In genomic region chr2:25664531-25665307, GRCh38 we compare ENCODE assay signal across 8 cellular contexts. TPM values are rescaled to one million over a fixed set of nuclear protein-coding genes. Genes with fewer than 3 reads are reported as not detected.
DNase-seq lines count a peak whose midpoint lies in the region; ATAC-seq and TF ChIP-seq lines count a peak whose summit lies in the region.

No MANE protein-coding gene starts in this region.

- H3K9me2 ChIP-seq in Loucy (replicated peaks; ENCODE audit: low read depth, low read length) = no peaks in the 10 kb centered on the region

- no peaks in the 10 kb centered on the region for H3F3A ChIP-seq in Loucy (ENCODE audit: low read depth)

- peak; percentile 5 to 8 for DNase-seq in activated CD4-positive, alpha-beta T cell treated with anti-CD3 and anti-CD28 coated beads for 4 hours
- DNase-seq in activated CD4-positive, alpha-beta T cell treated with anti-CD3 and anti-CD28 coated beads, Interleukin-2, amount 50 U/mL, for 4 hours = no peak
- peak; percentile 50 for DNase-seq in Right ventricle myocardium superior
- peak; percentile 82 for DNase-seq in posterior vena cava (ENCODE audit: low spot score)
- DNase-seq in NK-92 (lab: John Stamatoyannopoulos, UW; ENCODE audit: unreplicated experiment) = no peak

- peaks cover 5% of the 10 kb centered on the region for H3K4me1 ChIP-seq in Loucy (ENCODE audit: insufficient read depth, low read length, poor library complexity, severe bottlenecking)

- peak; percentile 40 for ATAC-seq in activated T-helper 17 cell treated with anti-CD3 and anti-CD28 coated beads, Interleukin-2, amount 50 U/mL, for 72 hours (replicated peaks)
- ATAC-seq in Right ventricle myocardium superior (ENCODE audit: poor library complexity) = peak; percentile 57
- ATAC-seq in HG03521 (IDR thresholded peaks at IDR 0.05; ENCODE audit: unreplicated experiment) = no peak

- H3K9me3 ChIP-seq in Loucy (ENCODE audit: insufficient read depth, low read depth, low read length) = no peaks in the 10 kb centered on the region

- intact Hi-C loops in Right ventricle myocardium superior (cut with DNase I) = loop anchor here (10.0 kb wide), 1 partner anchor 50 kb away; no protein-coding TSS in a partner anchor
- intact Hi-C loops in posterior vena cava (cut with DNase I) = loop anchor here in 1 of 2 donors (5.0 kb wide), 1 partner anchor 57 kb away; no protein-coding TSS in a partner anchor

- peak; percentile 77 for TF ChIP-seq CTCF in Loucy (conservative IDR thresholded peaks at IDR 0.05; ENCODE audit: low read length)

- H3K4me1 Mint-ChIP-seq in activated T-helper 17 cell treated with anti-CD3 and anti-CD28 coated beads, Interleukin-2, amount 50 U/mL, for 72 hours = no peaks in the 10 kb centered on the region

- H3K36me3 ChIP-seq in Loucy (ENCODE audit: insufficient read depth, low read length) = no peaks in the 10 kb centered on the region

- no peak overlapping the region for H3K27ac Mint-ChIP-seq in activated T-helper 17 cell treated with anti-CD3 and anti-CD28 coated beads, Interleukin-2, amount 50 U/mL, for 72 hours

- H4K20me1 ChIP-seq in Loucy (ENCODE audit: insufficient read depth, low read length, poor library complexity, severe bottlenecking) = peaks cover 5% of the 10 kb centered on the region

- peak overlapping the region; percentile 25 for H3K4me3 Mint-ChIP-seq in activated T-helper 17 cell treated with anti-CD3 and anti-CD28 coated beads, Interleukin-2, amount 50 U/mL, for 72 hours

- no peak overlapping the region for H2AFZ ChIP-seq in Loucy (ENCODE audit: low read length)

- no peaks in the 10 kb centered on the region for H3K27me3 ChIP-seq in Loucy (ENCODE audit: insufficient read depth, low read length, poor library complexity, severe bottlenecking)

- H3K27me3 Mint-ChIP-seq in activated T-helper 17 cell treated with anti-CD3 and anti-CD28 coated beads, Interleukin-2, amount 50 U/mL, for 72 hours = no peaks in the 10 kb centered on the region

- no peak overlapping the region for H3K4me2 ChIP-seq in Loucy (ENCODE audit: low read depth, low read length, poor library complexity, severe bottlenecking)

- no peak overlapping the region for H3K9ac ChIP-seq in Loucy (ENCODE audit: low read depth, low read length, poor library complexity, severe bottlenecking)

- H3K36me3 Mint-ChIP-seq in activated T-helper 17 cell treated with anti-CD3 and anti-CD28 coated beads, Interleukin-2, amount 50 U/mL, for 72 hours (ENCODE audit: low read depth) = no peaks in the 10 kb centered on the region

- H3K9me3 Mint-ChIP-seq in activated T-helper 17 cell treated with anti-CD3 and anti-CD28 coated beads, Interleukin-2, amount 50 U/mL, for 72 hours = no peaks in the 10 kb centered on the region

- H3K79me2 ChIP-seq in Loucy (ENCODE audit: insufficient read depth, low read length) = peaks cover 27% of the 10 kb centered on the region; the same call in 1 of the 2 replicates

- H3K4me3 ChIP-seq in Loucy (ENCODE audit: low read length, poor library complexity, severe bottlenecking) = no peak overlapping the region

RNA-seq across cellular contexts. Expression of gene DTNB, which starts 8.7 kb away (rescaled TPM):
- total RNA-seq in activated T-helper 17 cell treated with anti-CD3 and anti-CD28 coated beads, Interleukin-2, amount 50 U/mL, for 72 hours = 10 to 100 TPM; 10.0 to 11.8 TPM
- 4.5 TPM for total RNA-seq in Right ventricle myocardium superior
- total RNA-seq in posterior vena cava = 10 to 100 TPM; 11.1 to 11.6 TPM

Comparison
In these comparisons a context has a peak if more than half of its experiments do, and no peak if none do; other contexts are left out.
1. DNase-seq: peak in activated CD4-positive, alpha-beta T cell treated with anti-CD3 and anti-CD28 coated beads for 4 hours (2 of 2), Right ventricle myocardium superior (single experiment) and posterior vena cava (single experiment); none in activated CD4-positive, alpha-beta T cell treated with anti-CD3 and anti-CD28 coated beads, Interleukin-2, amount 50 U/mL, for 4 hours (0 of 2) and NK-92 (single experiment).